Comparison of ENCODE assay signal across 8 cellular contexts in the genomic region with DNA sequence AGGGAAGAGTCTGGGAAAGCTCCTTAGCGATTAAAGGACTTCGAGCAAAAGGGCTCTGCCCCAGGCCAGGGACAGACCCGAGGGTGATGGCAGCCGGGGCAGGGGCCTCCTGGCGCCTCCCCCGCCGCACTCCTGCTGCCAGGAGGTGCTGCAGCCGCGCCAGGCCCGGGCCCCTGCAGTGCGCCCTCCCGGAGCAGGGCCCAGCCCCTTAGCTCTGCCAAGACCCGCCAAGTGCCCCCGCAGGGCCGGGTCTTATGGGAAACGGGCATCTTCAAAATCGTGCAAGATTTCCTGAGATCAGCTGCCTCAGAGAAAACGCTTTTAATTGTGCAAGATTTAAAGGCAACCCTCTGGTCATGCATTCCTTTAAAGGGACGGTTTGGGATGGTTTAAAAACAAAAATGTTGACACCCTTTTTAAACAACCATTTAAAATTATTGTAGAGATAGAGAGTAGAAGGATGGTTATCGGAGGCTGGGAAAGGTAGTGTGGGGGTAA. TPM values are rescaled to one million over a fixed set of nuclear protein-coding genes. Genes with fewer than 3 reads are reported as not detected.
DNase-seq lines count a peak whose midpoint lies in the region; ATAC-seq, FAIRE-seq and TF ChIP-seq lines count a peak whose summit lies in the region.

No MANE protein-coding gene starts in this region.

- peaks cover 7% of the 10 kb centered on the region for H3K27me3 Mint-ChIP-seq in activated CD4-positive, alpha-beta memory T cell treated with anti-CD3 and anti-CD28 coated beads for 36 hours
- H3K27me3 Mint-ChIP-seq in glutamatergic neuron (ENCODE audit: unreplicated experiment) (peaks cover 4% of the 10 kb centered on the region), progenitor cell of endocrine pancreas (no peaks in the 10 kb centered on the region)

- peak; percentile 49 for ATAC-seq in GM19023 (IDR thresholded peaks at IDR 0.05; ENCODE audit: unreplicated experiment)
- ATAC-seq in HG03135 (IDR thresholded peaks at IDR 0.05; ENCODE audit: unreplicated experiment), result peak; percentile 32

- peaks cover 30% of the 10 kb centered on the region for H3K4me1 Mint-ChIP-seq in activated CD4-positive, alpha-beta memory T cell treated with anti-CD3 and anti-CD28 coated beads for 36 hours (ENCODE audit: low read depth)
- H3K4me1 Mint-ChIP-seq in glutamatergic neuron (ENCODE audit: low read depth, unreplicated experiment) (no peaks in the 10 kb centered on the region), progenitor cell of endocrine pancreas (ENCODE audit: low read depth) (peaks cover 17% of the 10 kb centered on the region)

- no peak overlapping the region for H3K27ac Mint-ChIP-seq in activated CD4-positive, alpha-beta memory T cell treated with anti-CD3 and anti-CD28 coated beads for 36 hours
- H3K27ac Mint-ChIP-seq in glutamatergic neuron (ENCODE audit: unreplicated experiment), result peak overlapping the region; percentile 12
- H3K27ac Mint-ChIP-seq in progenitor cell of endocrine pancreas, result peak overlapping the region; percentile 62

- DNase-seq in AG09309 (ENCODE audit: low read depth) (no peak), glutamatergic neuron (no peak), progenitor cell of endocrine pancreas (ENCODE audit: low spot score, unreplicated experiment) (no peak), NCI-H1436 (lab: John Stamatoyannopoulos, UW) (no peak), GM12892 (ENCODE audit: insufficient read length) (no peak)
- DNase-seq in activated CD4-positive, alpha-beta memory T cell treated with anti-CD3 and anti-CD28 coated beads for 36 hours, result no peak

- H3K9me3 Mint-ChIP-seq in activated CD4-positive, alpha-beta memory T cell treated with anti-CD3 and anti-CD28 coated beads for 36 hours, result no peaks in the 10 kb centered on the region
- H3K9me3 Mint-ChIP-seq in glutamatergic neuron (ENCODE audit: unreplicated experiment) (no peaks in the 10 kb centered on the region), progenitor cell of endocrine pancreas (ENCODE audit: low read depth) (no peaks in the 10 kb centered on the region)

- H3K4me3 ChIP-seq in AG09309 (ENCODE audit: control insufficient read depth, low read depth, low read length), result peak overlapping the region; percentile 71

- intact Hi-C loops in activated CD4-positive, alpha-beta memory T cell treated with anti-CD3 and anti-CD28 coated beads for 36 hours (cut with micrococcal nuclease), result loop anchor here (5.0 to 10.0 kb wide), 2 partner anchors 85 to 152 kb away; partner anchors contain the start of gene ZNF367

- CTCF ChIA-PET in activated CD4-positive, alpha-beta memory T cell treated with anti-CD3 and anti-CD28 coated beads for 36 hours (lab: Charles Lee), result interaction anchor here (1.0 to 3.3 kb wide), 10 partner anchors 11 to 250 kb away, joined by 3 to 25 read pairs (median 7); partner anchors contain the start of gene HABP4

- no peak for FAIRE-seq in GM12892 (lab: Jason Lieb, UNC)

- peak overlapping the region; percentile 77 for H3K4me3 Mint-ChIP-seq in activated CD4-positive, alpha-beta memory T cell treated with anti-CD3 and anti-CD28 coated beads for 36 hours
- H3K4me3 Mint-ChIP-seq in glutamatergic neuron (ENCODE audit: unreplicated experiment) (peak overlapping the region; percentile 57), progenitor cell of endocrine pancreas (ENCODE audit: low read depth) (peak overlapping the region; percentile 78)

- H3K36me3 Mint-ChIP-seq in activated CD4-positive, alpha-beta memory T cell treated with anti-CD3 and anti-CD28 coated beads for 36 hours, result peaks cover 1% of the 10 kb centered on the region
- no peaks in the 10 kb centered on the region for H3K36me3 Mint-ChIP-seq in glutamatergic neuron (ENCODE audit: unreplicated experiment)
- H3K36me3 Mint-ChIP-seq in progenitor cell of endocrine pancreas (ENCODE audit: insufficient read depth), result no peaks in the 10 kb centered on the region

- POLR2A ChIA-PET in activated CD4-positive, alpha-beta memory T cell treated with anti-CD3 and anti-CD28 coated beads for 36 hours (lab: Charles Lee), result interaction anchor here (1.4 to 2.2 kb wide), 3 partner anchors 90 to 126 kb away, joined by 3 to 9 read pairs (median 3); partner anchors contain the start of gene HABP4

- no peak for TF ChIP-seq POLR2A in GM12892 (IDR thresholded peaks at IDR 0.05; ENCODE audit: low read depth, low read length)

- TF ChIP-seq CTCF in AG09309 (IDR thresholded peaks at IDR 0.05; ENCODE audit: control insufficient read depth, insufficient read depth, low read depth, low read length, missing control alignments) (no peak), glutamatergic neuron (IDR thresholded peaks at IDR 0.05; ENCODE audit: partially characterized antibody, unreplicated experiment) (no peak), progenitor cell of endocrine pancreas (IDR thresholded peaks at IDR 0.05; ENCODE audit: unreplicated experiment) (no peak)

RNA-seq across cellular contexts. Expression of gene CDC14B, which starts 52.4 kb away (rescaled TPM):
- total RNA-seq in activated CD4-positive, alpha-beta memory T cell treated with anti-CD3 and anti-CD28 coated beads for 36 hours, result 1 to 10 TPM; 2.3 to 2.8 TPM
- total RNA-seq in glutamatergic neuron (ENCODE audit: unreplicated experiment) (9.2 TPM), progenitor cell of endocrine pancreas (46.2 and 53.2 TPM in 2 replicates)
- polyA plus RNA-seq in GM12892 (2012; ENCODE audit: missing spikeins), result 0.74 TPM
